In genomic region chr12:46675736-46676135, GRCh38 we compare ENCODE assay signal across 8 cellular contexts.
DNase-seq lines count a peak whose midpoint lies in the region; ATAC-seq and TF ChIP-seq lines count a peak whose summit lies in the region.

No MANE protein-coding gene starts in this region.

- H3K4me3 Mint-ChIP-seq in activated naive CD4-positive, alpha-beta T cell treated with anti-CD3 and anti-CD28 coated beads, Interleukin-2, amount 10 ng/mL, durations not matched to agents 7 days and 5 days = no peak overlapping the region

- H3K4me1 ChIP-seq in mucosa of descending colon (ENCODE audit: low read depth) = no peaks in the 10 kb centered on the region

- TF ChIP-seq CTCF in mucosa of descending colon (IDR thresholded peaks at IDR 0.05) = peak; percentile 25

- H3K27me3 Mint-ChIP-seq in activated naive CD4-positive, alpha-beta T cell treated with anti-CD3 and anti-CD28 coated beads, Interleukin-2, amount 10 ng/mL, durations not matched to agents 7 days and 5 days = no peaks in the 10 kb centered on the region

- no peaks in the 10 kb centered on the region for H3K9me3 ChIP-seq in mucosa of descending colon

- no peak overlapping the region for H3K27ac Mint-ChIP-seq in activated naive CD4-positive, alpha-beta T cell treated with anti-CD3 and anti-CD28 coated beads, Interleukin-2, amount 10 ng/mL, durations not matched to agents 7 days and 5 days

- CTCF ChIA-PET in activated naive CD4-positive, alpha-beta T cell treated with anti-CD3 and anti-CD28 coated beads, Interleukin-2, amount 10 ng/mL, durations not matched to agents 7 days and 5 days (lab: Charles Lee) = interaction anchor here (1.0 to 2.1 kb wide), 8 partner anchors 10 to 552 kb away, joined by 3 to 7 read pairs (median 4); no protein-coding TSS in a partner anchor

- H3K36me3 ChIP-seq in mucosa of descending colon (ENCODE audit: low read depth) = no peaks in the 10 kb centered on the region

- no peaks in the 10 kb centered on the region for H3K36me3 Mint-ChIP-seq in activated naive CD4-positive, alpha-beta T cell treated with anti-CD3 and anti-CD28 coated beads, Interleukin-2, amount 10 ng/mL, durations not matched to agents 7 days and 5 days

- ATAC-seq in mucosa of descending colon = no peak
- no peak for ATAC-seq in HG03135 (IDR thresholded peaks at IDR 0.05; ENCODE audit: unreplicated experiment)
- no peak for ATAC-seq in GM21447 (IDR thresholded peaks at IDR 0.05; ENCODE audit: unreplicated experiment)

- H3K9me3 Mint-ChIP-seq in activated naive CD4-positive, alpha-beta T cell treated with anti-CD3 and anti-CD28 coated beads, Interleukin-2, amount 10 ng/mL, durations not matched to agents 7 days and 5 days = no peaks in the 10 kb centered on the region

- H3K4me1 Mint-ChIP-seq in activated naive CD4-positive, alpha-beta T cell treated with anti-CD3 and anti-CD28 coated beads, Interleukin-2, amount 10 ng/mL, durations not matched to agents 7 days and 5 days = no peaks in the 10 kb centered on the region

- intact Hi-C loops in mucosa of descending colon (cut with DNase I, micrococcal nuclease) = loop anchor here (5.0 to 10.0 kb wide), 2 partner anchors 257 to 321 kb away; no protein-coding TSS in a partner anchor

- DNase-seq in NCI-H2107 treated with DMSO at 0.1 percent for 48 hours (lab: John Stamatoyannopoulos, UW; ENCODE audit: unreplicated experiment) (peak; percentile 7), NCI-H2107 (lab: John Stamatoyannopoulos, UW) (no peak), NCI-H2029 treated with DMSO at 0.1 percent for 48 hours (lab: John Stamatoyannopoulos, UW) (peak; percentile 7), dermis blood vessel endothelial cell (peak; percentile 63), mucosa of descending colon (peak in 2 of 3 donors; percentile 28 to 29)
- no peak for DNase-seq in activated naive CD4-positive, alpha-beta T cell treated with anti-CD3 and anti-CD28 coated beads, Interleukin-2, amount 10 ng/mL, durations not matched to agents 7 days and 5 days

- no peak overlapping the region for H3K4me3 ChIP-seq in mucosa of descending colon

Comparison
In these comparisons a context has a peak if more than half of its experiments do, and no peak if none do; other contexts are left out.
1. DNase-seq: peak in NCI-H2107 treated with DMSO at 0.1 percent for 48 hours (single experiment), NCI-H2029 treated with DMSO at 0.1 percent for 48 hours (single experiment), dermis blood vessel endothelial cell (single experiment) and mucosa of descending colon (2 of 3); none in NCI-H2107 (single experiment) and activated naive CD4-positive, alpha-beta T cell treated with anti-CD3 and anti-CD28 coated beads, Interleukin-2, amount 10 ng/mL, durations not matched to agents 7 days and 5 days (single experiment).